In the genomic region with DNA sequence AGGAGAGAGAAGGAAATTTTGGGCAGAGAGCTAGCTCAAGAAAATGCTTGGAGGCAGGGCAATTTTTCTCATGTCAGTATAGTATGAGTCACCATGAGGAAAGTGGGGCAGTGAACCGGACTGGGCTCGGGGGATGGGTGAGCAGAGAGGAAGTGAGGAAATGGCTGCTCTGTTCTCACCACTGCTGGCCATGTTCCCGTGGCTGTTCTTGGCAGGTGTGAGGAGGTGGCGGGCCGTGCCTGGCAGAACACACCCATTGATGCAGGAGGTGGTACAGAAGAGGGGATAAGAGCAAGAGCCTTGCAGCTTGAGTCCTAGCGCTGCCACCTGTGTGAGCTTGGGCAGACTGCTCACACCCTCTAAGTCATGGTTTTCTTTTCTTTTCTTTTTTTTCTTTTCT, we compare ENCODE assay signal across 1 cellular context.
TF ChIP-seq lines count a peak whose summit lies in the region.

No MANE protein-coding gene starts in this region.

TF ChIP-seq in K562, 482 proteins besides CTCF, POLR2A, EP300 and RAD21 (continued from another document and continues in another):
- TF ChIP-seq, protein P1, sequence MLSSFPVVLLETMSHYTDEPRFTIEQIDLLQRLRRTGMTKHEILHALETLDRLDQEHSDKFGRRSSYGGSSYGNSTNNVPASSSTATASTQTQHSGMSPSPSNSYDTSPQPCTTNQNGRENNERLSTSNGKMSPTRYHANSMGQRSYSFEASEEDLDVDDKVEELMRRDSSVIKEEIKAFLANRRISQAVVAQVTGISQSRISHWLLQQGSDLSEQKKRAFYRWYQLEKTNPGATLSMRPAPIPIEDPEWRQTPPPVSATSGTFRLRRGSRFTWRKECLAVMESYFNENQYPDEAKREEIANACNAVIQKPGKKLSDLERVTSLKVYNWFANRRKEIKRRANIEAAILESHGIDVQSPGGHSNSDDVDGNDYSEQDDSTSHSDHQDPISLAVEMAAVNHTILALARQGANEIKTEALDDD (IDR thresholded peaks at IDR 0.05) = no peak
- TF ChIP-seq CHD1 (IDR thresholded peaks at IDR 0.05; ENCODE audit: low read length) (no peak), ARNT (IDR thresholded peaks at IDR 0.05) (no peak), JUNB (CRISPR knock-in tag; conservative IDR thresholded peaks at IDR 0.05) (no peak; the same call in 1 of the 2 replicates), NONO (IDR thresholded peaks at IDR 0.05; ENCODE audit: low read depth in 2 of 2, low read length in 1 of 2) (no peak), GATAD2B (IDR thresholded peaks at IDR 0.05; ENCODE audit: borderline replicate concordance) (no peak), RFX1 (IDR thresholded peaks at IDR 0.05) (no peak), PRPF4 (IDR thresholded peaks at IDR 0.05; ENCODE audit: insufficient read depth, low read depth, low read length, poor library complexity, severe bottlenecking) (no peak), SRSF3 (IDR thresholded peaks at IDR 0.05; ENCODE audit: insufficient read depth, low read length) (no peak), TEAD1 (CRISPR knock-in tag; IDR thresholded peaks at IDR 0.05) (no peak), ADNP (tag; IDR thresholded peaks at IDR 0.05) (no peak), PYGO2 (tag; IDR thresholded peaks at IDR 0.05) (peak; percentile 24; the same call in 1 of the 2 replicates), CBX3 (IDR thresholded peaks at IDR 0.05; ENCODE audit: borderline replicate concordance in 1 of 2, low read length in 2 of 2) (0 out of 3 replicates have a peak, but pooled peaks of 1 of the 2 experiments have one; percentile 34), OTX1 (CRISPR knock-in tag; IDR thresholded peaks at IDR 0.05) (no peak), RB1 (IDR thresholded peaks at IDR 0.05; ENCODE audit: low read depth) (no peak), HDAC2 (IDR thresholded peaks at IDR 0.05) (no peak), MAFG (tag; conservative IDR thresholded peaks at IDR 0.05) (0 out of 2 replicates have a peak, but pooled peaks have one; percentile 5), TEAD4 (IDR thresholded peaks at IDR 0.05; ENCODE audit: low read length) (peak; percentile 56), TEAD4 (CRISPR knock-in tag; IDR thresholded peaks at IDR 0.05; ENCODE audit: borderline replicate concordance) (no peak), ZKSCAN3 (CRISPR knock-in tag; IDR thresholded peaks at IDR 0.05) (no peak), DIDO1 (tag; IDR thresholded peaks at IDR 0.05; ENCODE audit: low read depth) (no peak), KDM1A (IDR thresholded peaks at IDR 0.05) (no peak), ZNF507 (tag; conservative IDR thresholded peaks at IDR 0.05) (no peak), JUN (IDR thresholded peaks at IDR 0.05; ENCODE audit: borderline replicate concordance, low read depth, low read length) (peak; percentile 88), JUN (CRISPR knock-in tag; IDR thresholded peaks at IDR 0.05; ENCODE audit: borderline replicate concordance) (no peak), PTTG1 (tag; IDR thresholded peaks at IDR 0.05; ENCODE audit: low read depth) (no peak), BRF1 (IDR thresholded peaks at IDR 0.05; ENCODE audit: borderline replicate concordance, extremely low read depth, insufficient read length) (no peak), KLF1 (tag; IDR thresholded peaks at IDR 0.05) (no peak), SIRT6 (IDR thresholded peaks at IDR 0.05; ENCODE audit: low read depth, low read length) (no peak), EHMT2 (IDR thresholded peaks at IDR 0.05) (no peak), C11orf30 (IDR thresholded peaks at IDR 0.05; ENCODE audit: low read depth) (no peak), PHB (CRISPR knock-in tag; IDR thresholded peaks at IDR 0.05) (no peak), SIX5 (IDR thresholded peaks at IDR 0.05; ENCODE audit: borderline replicate concordance in 1 of 2, insufficient read depth in 1 of 2, low read depth in 1 of 2, low read length in 2 of 2) (no peak), NFE2 (IDR thresholded peaks at IDR 0.05; ENCODE audit: low read depth) (peak; percentile 23; the same call in 1 of the 2 replicates), MTF1 (CRISPR knock-in tag; IDR thresholded peaks at IDR 0.05; ENCODE audit: borderline replicate concordance) (no peak)
- TF ChIP-seq, protein P2, sequence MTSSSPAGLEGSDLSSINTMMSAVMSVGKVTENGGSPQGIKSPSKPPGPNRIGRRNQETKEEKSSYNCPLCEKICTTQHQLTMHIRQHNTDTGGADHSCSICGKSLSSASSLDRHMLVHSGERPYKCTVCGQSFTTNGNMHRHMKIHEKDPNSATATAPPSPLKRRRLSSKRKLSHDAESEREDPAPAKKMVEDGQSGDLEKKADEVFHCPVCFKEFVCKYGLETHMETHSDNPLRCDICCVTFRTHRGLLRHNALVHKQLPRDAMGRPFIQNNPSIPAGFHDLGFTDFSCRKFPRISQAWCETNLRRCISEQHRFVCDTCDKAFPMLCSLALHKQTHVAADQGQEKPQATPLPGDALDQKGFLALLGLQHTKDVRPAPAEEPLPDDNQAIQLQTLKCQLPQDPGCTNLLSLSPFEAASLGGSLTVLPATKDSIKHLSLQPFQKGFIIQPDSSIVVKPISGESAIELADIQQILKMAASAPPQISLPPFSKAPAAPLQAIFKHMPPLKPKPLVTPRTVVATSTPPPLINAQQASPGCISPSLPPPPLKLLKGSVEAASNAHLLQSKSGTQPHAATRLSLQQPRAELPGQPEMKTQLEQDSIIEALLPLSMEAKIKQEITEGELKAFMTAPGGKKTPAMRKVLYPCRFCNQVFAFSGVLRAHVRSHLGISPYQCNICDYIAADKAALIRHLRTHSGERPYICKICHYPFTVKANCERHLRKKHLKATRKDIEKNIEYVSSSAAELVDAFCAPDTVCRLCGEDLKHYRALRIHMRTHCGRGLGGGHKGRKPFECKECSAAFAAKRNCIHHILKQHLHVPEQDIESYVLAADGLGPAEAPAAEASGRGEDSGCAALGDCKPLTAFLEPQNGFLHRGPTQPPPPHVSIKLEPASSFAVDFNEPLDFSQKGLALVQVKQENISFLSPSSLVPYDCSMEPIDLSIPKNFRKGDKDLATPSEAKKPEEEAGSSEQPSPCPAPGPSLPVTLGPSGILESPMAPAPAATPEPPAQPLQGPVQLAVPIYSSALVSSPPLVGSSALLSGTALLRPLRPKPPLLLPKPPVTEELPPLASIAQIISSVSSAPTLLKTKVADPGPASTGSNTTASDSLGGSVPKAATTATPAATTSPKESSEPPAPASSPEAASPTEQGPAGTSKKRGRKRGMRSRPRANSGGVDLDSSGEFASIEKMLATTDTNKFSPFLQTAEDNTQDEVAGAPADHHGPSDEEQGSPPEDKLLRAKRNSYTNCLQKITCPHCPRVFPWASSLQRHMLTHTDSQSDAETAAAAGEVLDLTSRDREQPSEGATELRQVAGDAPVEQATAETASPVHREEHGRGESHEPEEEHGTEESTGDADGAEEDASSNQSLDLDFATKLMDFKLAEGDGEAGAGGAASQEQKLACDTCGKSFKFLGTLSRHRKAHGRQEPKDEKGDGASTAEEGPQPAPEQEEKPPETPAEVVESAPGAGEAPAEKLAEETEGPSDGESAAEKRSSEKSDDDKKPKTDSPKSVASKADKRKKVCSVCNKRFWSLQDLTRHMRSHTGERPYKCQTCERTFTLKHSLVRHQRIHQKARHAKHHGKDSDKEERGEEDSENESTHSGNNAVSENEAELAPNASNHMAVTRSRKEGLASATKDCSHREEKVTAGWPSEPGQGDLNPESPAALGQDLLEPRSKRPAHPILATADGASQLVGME (CRISPR knock-in tag; IDR thresholded peaks at IDR 0.05) = no peak
- TF ChIP-seq, protein P3, sequence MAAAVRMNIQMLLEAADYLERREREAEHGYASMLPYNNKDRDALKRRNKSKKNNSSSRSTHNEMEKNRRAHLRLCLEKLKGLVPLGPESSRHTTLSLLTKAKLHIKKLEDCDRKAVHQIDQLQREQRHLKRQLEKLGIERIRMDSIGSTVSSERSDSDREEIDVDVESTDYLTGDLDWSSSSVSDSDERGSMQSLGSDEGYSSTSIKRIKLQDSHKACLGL (CRISPR knock-in tag; IDR thresholded peaks at IDR 0.05; ENCODE audit: borderline replicate concordance, poor library complexity, severe bottlenecking) = no peak
- TF ChIP-seq, protein P4, sequence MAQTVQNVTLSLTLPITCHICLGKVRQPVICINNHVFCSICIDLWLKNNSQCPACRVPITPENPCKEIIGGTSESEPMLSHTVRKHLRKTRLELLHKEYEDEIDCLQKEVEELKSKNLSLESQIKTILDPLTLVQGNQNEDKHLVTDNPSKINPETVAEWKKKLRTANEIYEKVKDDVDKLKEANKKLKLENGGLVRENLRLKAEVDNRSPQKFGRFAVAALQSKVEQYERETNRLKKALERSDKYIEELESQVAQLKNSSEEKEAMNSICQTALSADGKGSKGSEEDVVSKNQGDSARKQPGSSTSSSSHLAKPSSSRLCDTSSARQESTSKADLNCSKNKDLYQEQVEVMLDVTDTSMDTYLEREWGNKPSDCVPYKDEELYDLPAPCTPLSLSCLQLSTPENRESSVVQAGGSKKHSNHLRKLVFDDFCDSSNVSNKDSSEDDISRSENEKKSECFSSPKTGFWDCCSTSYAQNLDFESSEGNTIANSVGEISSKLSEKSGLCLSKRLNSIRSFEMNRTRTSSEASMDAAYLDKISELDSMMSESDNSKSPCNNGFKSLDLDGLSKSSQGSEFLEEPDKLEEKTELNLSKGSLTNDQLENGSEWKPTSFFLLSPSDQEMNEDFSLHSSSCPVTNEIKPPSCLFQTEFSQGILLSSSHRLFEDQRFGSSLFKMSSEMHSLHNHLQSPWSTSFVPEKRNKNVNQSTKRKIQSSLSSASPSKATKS (CRISPR knock-in tag; IDR thresholded peaks at IDR 0.05) = no peak
- TF ChIP-seq, protein P5, sequence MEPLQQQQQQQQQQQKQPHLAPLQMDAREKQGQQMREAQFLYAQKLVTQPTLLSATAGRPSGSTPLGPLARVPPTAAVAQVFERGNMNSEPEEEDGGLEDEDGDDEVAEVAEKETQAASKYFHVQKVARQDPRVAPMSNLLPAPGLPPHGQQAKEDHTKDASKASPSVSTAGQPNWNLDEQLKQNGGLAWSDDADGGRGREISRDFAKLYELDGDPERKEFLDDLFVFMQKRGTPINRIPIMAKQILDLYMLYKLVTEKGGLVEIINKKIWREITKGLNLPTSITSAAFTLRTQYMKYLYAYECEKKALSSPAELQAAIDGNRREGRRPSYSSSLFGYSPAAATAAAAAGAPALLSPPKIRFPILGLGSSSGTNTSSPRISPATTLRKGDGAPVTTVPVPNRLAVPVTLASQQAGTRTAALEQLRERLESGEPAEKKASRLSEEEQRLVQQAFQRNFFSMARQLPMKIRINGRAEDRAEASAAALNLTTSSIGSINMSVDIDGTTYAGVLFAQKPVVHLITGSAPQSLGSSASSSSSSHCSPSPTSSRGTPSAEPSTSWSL (CRISPR knock-in tag; IDR thresholded peaks at IDR 0.05; ENCODE audit: borderline replicate concordance) = no peak
- TF ChIP-seq, protein P6, sequence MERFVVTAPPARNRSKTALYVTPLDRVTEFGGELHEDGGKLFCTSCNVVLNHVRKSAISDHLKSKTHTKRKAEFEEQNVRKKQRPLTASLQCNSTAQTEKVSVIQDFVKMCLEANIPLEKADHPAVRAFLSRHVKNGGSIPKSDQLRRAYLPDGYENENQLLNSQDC (CRISPR knock-in tag; IDR thresholded peaks at IDR 0.05) = no peak
- TF ChIP-seq, protein P7, sequence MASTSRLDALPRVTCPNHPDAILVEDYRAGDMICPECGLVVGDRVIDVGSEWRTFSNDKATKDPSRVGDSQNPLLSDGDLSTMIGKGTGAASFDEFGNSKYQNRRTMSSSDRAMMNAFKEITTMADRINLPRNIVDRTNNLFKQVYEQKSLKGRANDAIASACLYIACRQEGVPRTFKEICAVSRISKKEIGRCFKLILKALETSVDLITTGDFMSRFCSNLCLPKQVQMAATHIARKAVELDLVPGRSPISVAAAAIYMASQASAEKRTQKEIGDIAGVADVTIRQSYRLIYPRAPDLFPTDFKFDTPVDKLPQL (IDR thresholded peaks at IDR 0.05; ENCODE audit: extremely low read depth, insufficient read length) = no peak
- TF ChIP-seq, protein P8, sequence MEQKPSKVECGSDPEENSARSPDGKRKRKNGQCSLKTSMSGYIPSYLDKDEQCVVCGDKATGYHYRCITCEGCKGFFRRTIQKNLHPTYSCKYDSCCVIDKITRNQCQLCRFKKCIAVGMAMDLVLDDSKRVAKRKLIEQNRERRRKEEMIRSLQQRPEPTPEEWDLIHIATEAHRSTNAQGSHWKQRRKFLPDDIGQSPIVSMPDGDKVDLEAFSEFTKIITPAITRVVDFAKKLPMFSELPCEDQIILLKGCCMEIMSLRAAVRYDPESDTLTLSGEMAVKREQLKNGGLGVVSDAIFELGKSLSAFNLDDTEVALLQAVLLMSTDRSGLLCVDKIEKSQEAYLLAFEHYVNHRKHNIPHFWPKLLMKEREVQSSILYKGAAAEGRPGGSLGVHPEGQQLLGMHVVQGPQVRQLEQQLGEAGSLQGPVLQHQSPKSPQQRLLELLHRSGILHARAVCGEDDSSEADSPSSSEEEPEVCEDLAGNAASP (IDR thresholded peaks at IDR 0.05) = no peak
- TF ChIP-seq, protein P9, sequence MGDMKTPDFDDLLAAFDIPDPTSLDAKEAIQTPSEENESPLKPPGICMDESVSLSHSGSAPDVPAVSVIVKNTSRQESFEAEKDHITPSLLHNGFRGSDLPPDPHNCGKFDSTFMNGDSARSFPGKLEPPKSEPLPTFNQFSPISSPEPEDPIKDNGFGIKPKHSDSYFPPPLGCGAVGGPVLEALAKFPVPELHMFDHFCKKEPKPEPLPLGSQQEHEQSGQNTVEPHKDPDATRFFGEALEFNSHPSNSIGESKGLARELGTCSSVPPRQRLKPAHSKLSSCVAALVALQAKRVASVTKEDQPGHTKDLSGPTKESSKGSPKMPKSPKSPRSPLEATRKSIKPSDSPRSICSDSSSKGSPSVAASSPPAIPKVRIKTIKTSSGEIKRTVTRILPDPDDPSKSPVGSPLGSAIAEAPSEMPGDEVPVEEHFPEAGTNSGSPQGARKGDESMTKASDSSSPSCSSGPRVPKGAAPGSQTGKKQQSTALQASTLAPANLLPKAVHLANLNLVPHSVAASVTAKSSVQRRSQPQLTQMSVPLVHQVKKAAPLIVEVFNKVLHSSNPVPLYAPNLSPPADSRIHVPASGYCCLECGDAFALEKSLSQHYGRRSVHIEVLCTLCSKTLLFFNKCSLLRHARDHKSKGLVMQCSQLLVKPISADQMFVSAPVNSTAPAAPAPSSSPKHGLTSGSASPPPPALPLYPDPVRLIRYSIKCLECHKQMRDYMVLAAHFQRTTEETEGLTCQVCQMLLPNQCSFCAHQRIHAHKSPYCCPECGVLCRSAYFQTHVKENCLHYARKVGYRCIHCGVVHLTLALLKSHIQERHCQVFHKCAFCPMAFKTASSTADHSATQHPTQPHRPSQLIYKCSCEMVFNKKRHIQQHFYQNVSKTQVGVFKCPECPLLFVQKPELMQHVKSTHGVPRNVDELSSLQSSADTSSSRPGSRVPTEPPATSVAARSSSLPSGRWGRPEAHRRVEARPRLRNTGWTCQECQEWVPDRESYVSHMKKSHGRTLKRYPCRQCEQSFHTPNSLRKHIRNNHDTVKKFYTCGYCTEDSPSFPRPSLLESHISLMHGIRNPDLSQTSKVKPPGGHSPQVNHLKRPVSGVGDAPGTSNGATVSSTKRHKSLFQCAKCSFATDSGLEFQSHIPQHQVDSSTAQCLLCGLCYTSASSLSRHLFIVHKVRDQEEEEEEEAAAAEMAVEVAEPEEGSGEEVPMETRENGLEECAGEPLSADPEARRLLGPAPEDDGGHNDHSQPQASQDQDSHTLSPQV (IDR thresholded peaks at IDR 0.05) = peak; percentile 85
